ENCODE assay signal across 24 cellular contexts in genomic region chr9:135665795-135666189, GRCh38. TPM values are rescaled to one million over a fixed set of nuclear protein-coding genes. Genes with fewer than 3 reads are reported as not detected.
DNase-seq lines count a peak whose midpoint lies in the region; ATAC-seq and TF ChIP-seq lines count a peak whose summit lies in the region.
"Had no signal": no experiment of that assay in that cellular context is flagged by ENCODE, and none has a peak within 500 bp of the region (broad histone marks: within the 10 kb centered on the region; RNA-seq: fewer than 3 reads in every experiment).

No MANE protein-coding gene starts in this region.

- intact Hi-C loops in spleen (cut with DNase I; ENCODE audit: low total_unique reads): no loop called here

- H3K4me1 ChIP-seq in BLaER1 treated with 17β-estradiol and CSF1 and Interleukin-3, amounts not matched to agents 10 nM and 100 nM: peaks cover 0 to 9% (median 8%) of the 10 kb centered on the region in 10 experiments; a peak in 12 of 20 replicates
- no peaks in the 10 kb centered on the region for H3K4me1 ChIP-seq in spleen

- TF ChIP-seq CTCF in GM13976 (IDR thresholded peaks at IDR 0.05; ENCODE audit: borderline replicate concordance, control extremely low read depth, extremely low read depth, insufficient read depth, missing control alignments) (no peak), spleen (IDR thresholded peaks at IDR 0.05 in 8 of 11, conservative IDR thresholded peaks at IDR 0.05 in 3 of 11) (no peak), endothelial cell (IDR thresholded peaks at IDR 0.05; ENCODE audit: unreplicated experiment) (no peak)

- 57 to 80% (median 68%) methylated on average over 2 to 12 of the region's 12 CpGs for WGBS in spleen, 5 donors

- H3K4me3 ChIP-seq in BLaER1 treated with 17β-estradiol and CSF1 and Interleukin-3, amounts not matched to agents 10 nM and 100 nM: no peak overlapping the region
- H3K4me3 ChIP-seq in spleen: no peak overlapping the region
- H3K4me3 ChIP-seq: GM23248 had no signal

- H3K9ac ChIP-seq in BLaER1 treated with 17β-estradiol and CSF1 and Interleukin-3, amounts not matched to agents 10 nM and 100 nM: no peak overlapping the region
- H3K9ac ChIP-seq: GM23248 had no signal

- H3K4me3 Mint-ChIP-seq in endothelial cell (ENCODE audit: unreplicated experiment): no peak overlapping the region
- H3K4me3 Mint-ChIP-seq: CD8-positive, alpha-beta memory T cell; H9; HFFc6 had no signal

- peak; percentile 26 for DNase-seq in GM13976 (ENCODE audit: low spot score)
- DNase-seq in iPS-NIHi11 (ENCODE audit: low spot score): peak; percentile 5
- DNase-seq in spleen: peak; percentile 37
- DNase-seq in SW 1271 (lab: John Stamatoyannopoulos, UW): no peak
- no peak for DNase-seq in endothelial cell (ENCODE audit: low spot score)
- DNase-seq: ACHN; Calu3; CD8-positive, alpha-beta memory T cell; GM23248; H9; HFFc6; KG1; NCI-H1105; NCI-H146; NCI-H2029; NCI-H2227 treated with DMSO at 0.1 percent for 48 hours; NCI-H510A had no signal

- no peaks in the 10 kb centered on the region for H3K4me1 Mint-ChIP-seq in endothelial cell (ENCODE audit: unreplicated experiment)
- H3K4me1 Mint-ChIP-seq: CD8-positive, alpha-beta memory T cell had no signal

- no peak overlapping the region for H3K27ac Mint-ChIP-seq in endothelial cell (ENCODE audit: unreplicated experiment)
- H3K27ac Mint-ChIP-seq: H9, HFFc6 had no signal

- peaks cover 6 to 16% (median 14%) of the 10 kb centered on the region in 11 experiments; a peak in 14 of 22 replicates for H3K9me3 ChIP-seq in BLaER1 treated with 17β-estradiol and CSF1 and Interleukin-3, amounts not matched to agents 10 nM and 100 nM (replicated peaks in 1 of 11)
- H3K9me3 ChIP-seq in spleen: peaks cover 0 to 13% (median 0%) of the 10 kb centered on the region in 8 donors

- no peaks in the 10 kb centered on the region for H4K20me1 ChIP-seq in BLaER1 treated with 17β-estradiol and CSF1 and Interleukin-3, amounts not matched to agents 10 nM and 100 nM

- no peak for ATAC-seq in HG03045 (IDR thresholded peaks at IDR 0.05; ENCODE audit: unreplicated experiment)

- no peaks in the 10 kb centered on the region for H3K36me3 ChIP-seq in BLaER1 treated with 17β-estradiol and CSF1 and Interleukin-3, amounts not matched to agents 10 nM and 100 nM
- H3K36me3 ChIP-seq in spleen: no peaks in the 10 kb centered on the region

- H3K4me2 ChIP-seq in BLaER1 treated with 17β-estradiol and CSF1 and Interleukin-3, amounts not matched to agents 10 nM and 100 nM: peak overlapping the region in 6 of 11 experiments; percentile 13 to 42 (median 23); a peak in 10 of 22 replicates

- no peak overlapping the region for H3K27ac ChIP-seq in BLaER1 treated with 17β-estradiol and CSF1 and Interleukin-3, amounts not matched to agents 10 nM and 100 nM
- no peak overlapping the region for H3K27ac ChIP-seq in spleen
- H3K27ac ChIP-seq: C4-2B, GM23248, HL-60 had no signal

- H3K27me3 ChIP-seq in BLaER1 treated with 17β-estradiol and CSF1 and Interleukin-3, amounts not matched to agents 10 nM and 100 nM: no peaks in the 10 kb centered on the region; a peak in 1 of 22 replicates
- H3K27me3 ChIP-seq in spleen (replicated peaks in 1 of 7): peaks cover 0 to 49% (median 0%) of the 10 kb centered on the region in 7 donors

- TF ChIP-seq POLR2A in spleen (IDR thresholded peaks at IDR 0.05): no peak

- peaks cover 7% of the 10 kb centered on the region for H3K27me3 Mint-ChIP-seq in endothelial cell (ENCODE audit: unreplicated experiment)

- no peaks in the 10 kb centered on the region for H3K9me3 Mint-ChIP-seq in endothelial cell (ENCODE audit: unreplicated experiment)

- H3K36me3 Mint-ChIP-seq in endothelial cell (ENCODE audit: low read depth, unreplicated experiment): peaks cover 8% of the 10 kb centered on the region
- H3K36me3 Mint-ChIP-seq: CD8-positive, alpha-beta memory T cell had no signal

- in situ Hi-C loops in GM13976 (cut with MboI; ENCODE audit: low sequenced_read_pairs, unreplicated experiment): no loop called here

RNA-seq across cellular contexts. Expression of gene LCN9, which starts 2.7 kb away (rescaled TPM):
- not detected for total RNA-seq in spleen
- not detected for polyA plus RNA-seq in spleen
- total RNA-seq in endothelial cell (ENCODE audit: unreplicated experiment): not detected
- total RNA-seq: Calu3; CD8-positive, alpha-beta memory T cell; Daoy; GM23248; HFFc6; HT1080; SK-MEL-5 had no signal
- polyA plus RNA-seq: CD8-positive, alpha-beta memory T cell; GM23248 had no signal

RNA-seq across cellular contexts. Expression of gene GLT6D1, which starts 26.5 kb away (rescaled TPM):
- not detected for total RNA-seq in spleen
- not detected for polyA plus RNA-seq in spleen
- not detected for total RNA-seq in endothelial cell (ENCODE audit: unreplicated experiment)
- total RNA-seq: Calu3; CD8-positive, alpha-beta memory T cell; Daoy; GM23248; H9; HFFc6; HT1080; SK-MEL-5 had no signal
- polyA plus RNA-seq: CD8-positive, alpha-beta memory T cell; GM23248 had no signal

RNA-seq across cellular contexts. Expression of gene SOHLH1, which starts 33.5 kb away (rescaled TPM):
- not detected for total RNA-seq in spleen
- polyA plus RNA-seq in spleen: under 1 TPM in 2 of 3 donors, not detected in 1; 0.07 to 0.10 TPM
- total RNA-seq in endothelial cell (ENCODE audit: unreplicated experiment): 0.18 TPM
- total RNA-seq: Calu3; CD8-positive, alpha-beta memory T cell; Daoy; GM23248; H9; HFFc6; HT1080; SK-MEL-5 had no signal
- polyA plus RNA-seq: CD8-positive, alpha-beta memory T cell; GM23248 had no signal

RNA-seq across cellular contexts. Expression of gene KCNT1, which starts 36.2 kb away (rescaled TPM):
- 10 to 100 TPM in 6 of 7 donors, 1 to 10 TPM in 1; 8.3 to 41.5 (median 27.0) TPM for total RNA-seq in spleen
- polyA plus RNA-seq in spleen: 10 to 100 TPM in 1 of 3 donors, 1 to 10 TPM in 2; 1.0 to 18.4 (median 5.6) TPM
- total RNA-seq in endothelial cell (ENCODE audit: unreplicated experiment): not detected
- total RNA-seq: Calu3; CD8-positive, alpha-beta memory T cell; Daoy; GM23248; HFFc6; HT1080; SK-MEL-5 had no signal
- polyA plus RNA-seq: GM23248 had no signal

Comparison
In these comparisons a context has a peak if more than half of its experiments do, and no peak if none do; other contexts are left out.
1. DNase-seq: peak in GM13976 (single experiment), iPS-NIHi11 (single experiment) and spleen (single experiment); none in SW 1271 (0 of 2) and endothelial cell (single experiment).